ENCODE assay signal across 2 cellular contexts in genomic region chr21:29860346-29860745, GRCh38.
TF ChIP-seq lines count a peak whose summit lies in the region.

No MANE protein-coding gene starts in this region.

TF ChIP-seq in liver, 16 proteins besides CTCF, POLR2A, EP300 and RAD21 (continued from another document):
- TF ChIP-seq ZBTB33 (IDR thresholded peaks at IDR 0.05): no peak

TF ChIP-seq in HepG2, 621 proteins besides CTCF, POLR2A, EP300 and RAD21 (continued from another document):
- TF ChIP-seq, protein P1, sequence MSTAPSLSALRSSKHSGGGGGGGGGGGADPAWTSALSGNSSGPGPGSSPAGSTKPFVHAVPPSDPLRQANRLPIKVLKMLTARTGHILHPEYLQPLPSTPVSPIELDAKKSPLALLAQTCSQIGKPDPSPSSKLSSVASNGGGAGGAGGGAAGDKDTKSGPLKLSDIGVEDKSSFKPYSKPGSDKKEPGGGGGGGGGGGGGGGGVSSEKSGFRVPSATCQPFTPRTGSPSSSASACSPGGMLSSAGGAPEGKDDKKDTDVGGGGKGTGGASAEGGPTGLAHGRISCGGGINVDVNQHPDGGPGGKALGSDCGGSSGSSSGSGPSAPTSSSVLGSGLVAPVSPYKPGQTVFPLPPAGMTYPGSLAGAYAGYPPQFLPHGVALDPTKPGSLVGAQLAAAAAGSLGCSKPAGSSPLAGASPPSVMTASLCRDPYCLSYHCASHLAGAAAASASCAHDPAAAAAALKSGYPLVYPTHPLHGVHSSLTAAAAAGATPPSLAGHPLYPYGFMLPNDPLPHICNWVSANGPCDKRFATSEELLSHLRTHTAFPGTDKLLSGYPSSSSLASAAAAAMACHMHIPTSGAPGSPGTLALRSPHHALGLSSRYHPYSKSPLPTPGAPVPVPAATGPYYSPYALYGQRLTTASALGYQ (CRISPR knock-in tag; IDR thresholded peaks at IDR 0.05): no peak
- no peak for TF ChIP-seq ZFP37 (CRISPR knock-in tag; IDR thresholded peaks at IDR 0.05; ENCODE audit: borderline replicate concordance)
- TF ChIP-seq BRCA1 (CRISPR knock-in tag; IDR thresholded peaks at IDR 0.05): no peak
- TF ChIP-seq, protein P2, sequence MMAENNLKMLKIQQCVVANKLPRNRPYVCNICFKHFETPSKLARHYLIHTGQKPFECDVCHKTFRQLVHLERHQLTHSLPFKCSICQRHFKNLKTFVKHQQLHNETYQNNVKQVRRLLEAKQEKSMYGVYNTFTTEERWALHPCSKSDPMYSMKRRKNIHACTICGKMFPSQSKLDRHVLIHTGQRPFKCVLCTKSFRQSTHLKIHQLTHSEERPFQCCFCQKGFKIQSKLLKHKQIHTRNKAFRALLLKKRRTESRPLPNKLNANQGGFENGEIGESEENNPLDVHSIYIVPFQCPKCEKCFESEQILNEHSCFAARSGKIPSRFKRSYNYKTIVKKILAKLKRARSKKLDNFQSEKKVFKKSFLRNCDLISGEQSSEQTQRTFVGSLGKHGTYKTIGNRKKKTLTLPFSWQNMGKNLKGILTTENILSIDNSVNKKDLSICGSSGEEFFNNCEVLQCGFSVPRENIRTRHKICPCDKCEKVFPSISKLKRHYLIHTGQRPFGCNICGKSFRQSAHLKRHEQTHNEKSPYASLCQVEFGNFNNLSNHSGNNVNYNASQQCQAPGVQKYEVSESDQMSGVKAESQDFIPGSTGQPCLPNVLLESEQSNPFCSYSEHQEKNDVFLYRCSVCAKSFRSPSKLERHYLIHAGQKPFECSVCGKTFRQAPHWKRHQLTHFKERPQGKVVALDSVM (CRISPR knock-in tag; IDR thresholded peaks at IDR 0.05): no peak
- no peak for TF ChIP-seq ZNF101 (CRISPR knock-in tag; IDR thresholded peaks at IDR 0.05; ENCODE audit: borderline replicate concordance, low read depth)
- TF ChIP-seq, protein P3, sequence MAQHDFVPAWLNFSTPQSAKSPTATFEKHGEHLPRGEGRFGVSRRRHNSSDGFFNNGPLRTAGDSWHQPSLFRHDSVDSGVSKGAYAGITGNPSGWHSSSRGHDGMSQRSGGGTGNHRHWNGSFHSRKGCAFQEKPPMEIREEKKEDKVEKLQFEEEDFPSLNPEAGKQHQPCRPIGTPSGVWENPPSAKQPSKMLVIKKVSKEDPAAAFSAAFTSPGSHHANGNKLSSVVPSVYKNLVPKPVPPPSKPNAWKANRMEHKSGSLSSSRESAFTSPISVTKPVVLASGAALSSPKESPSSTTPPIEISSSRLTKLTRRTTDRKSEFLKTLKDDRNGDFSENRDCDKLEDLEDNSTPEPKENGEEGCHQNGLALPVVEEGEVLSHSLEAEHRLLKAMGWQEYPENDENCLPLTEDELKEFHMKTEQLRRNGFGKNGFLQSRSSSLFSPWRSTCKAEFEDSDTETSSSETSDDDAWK (CRISPR knock-in tag; IDR thresholded peaks at IDR 0.05): no peak
- no peak for TF ChIP-seq ZNF724P (CRISPR knock-in tag; IDR thresholded peaks at IDR 0.05; ENCODE audit: borderline replicate concordance)
- no peak for TF ChIP-seq ZNF616 (CRISPR knock-in tag; IDR thresholded peaks at IDR 0.05; ENCODE audit: low read depth)
- TF ChIP-seq DMAP1 (CRISPR knock-in tag; IDR thresholded peaks at IDR 0.05): no peak
- no peak for TF ChIP-seq RARG (CRISPR knock-in tag; IDR thresholded peaks at IDR 0.05; ENCODE audit: low read depth)
- TF ChIP-seq FLYWCH1 (CRISPR knock-in tag; IDR thresholded peaks at IDR 0.05): no peak
- TF ChIP-seq USF2 (IDR thresholded peaks at IDR 0.05; ENCODE audit: low read depth, low read length): no peak
- TF ChIP-seq USF2 (CRISPR knock-in tag; IDR thresholded peaks at IDR 0.05; ENCODE audit: borderline replicate concordance): no peak
- TF ChIP-seq ZNF589 (CRISPR knock-in tag; conservative IDR thresholded peaks at IDR 0.05): no peak
- TF ChIP-seq KLF13 (CRISPR knock-in tag; IDR thresholded peaks at IDR 0.05): no peak
- no peak for TF ChIP-seq HCFC1 (IDR thresholded peaks at IDR 0.05; ENCODE audit: low read depth, low read length)
- no peak for TF ChIP-seq ZNF749 (CRISPR knock-in tag; IDR thresholded peaks at IDR 0.05; ENCODE audit: borderline replicate concordance)
